Comparison of ENCODE assay signal across 8 cellular contexts in genomic region chr3:100796556-100796955, GRCh38.
DNase-seq lines count a peak whose midpoint lies in the region; ATAC-seq and TF ChIP-seq lines count a peak whose summit lies in the region.

No MANE protein-coding gene starts in this region.

- H3K4me3 ChIP-seq in BJ (ENCODE audit: low read depth, low read length) (no peak overlapping the region), H7 (ENCODE audit: insufficient read depth, low read depth, low read length) (no peak overlapping the region), SU-DHL-6 (ENCODE audit: insufficient read depth, low read length, poor library complexity, severe bottlenecking) (no peak overlapping the region), suprapubic skin (no peak overlapping the region)

- H3K27ac ChIP-seq in SU-DHL-6 (ENCODE audit: low read depth, low read length), result no peak overlapping the region
- no peak overlapping the region for H3K27ac ChIP-seq in suprapubic skin

- H3K9me2 ChIP-seq in SU-DHL-6 (replicated peaks; ENCODE audit: insufficient read depth, low read length), result no peaks in the 10 kb centered on the region

- H2AFZ ChIP-seq in SU-DHL-6 (ENCODE audit: low read depth, low read length, severe bottlenecking), result no peak overlapping the region

- no peak overlapping the region for H3K9ac ChIP-seq in SU-DHL-6 (ENCODE audit: low read length)

- TF ChIP-seq POLR2A in suprapubic skin (IDR thresholded peaks at IDR 0.05), result no peak

- no peak for TF ChIP-seq EP300 in suprapubic skin (IDR thresholded peaks at IDR 0.05)

- no peaks in the 10 kb centered on the region for H3K4me1 ChIP-seq in suprapubic skin

- H3F3A ChIP-seq in SU-DHL-6 (ENCODE audit: insufficient read depth), result no peaks in the 10 kb centered on the region

- POLR2A ChIA-PET in BJ (lab: Charles Lee), result interaction anchor here (0.7 to 0.9 kb wide), 2 partner anchors 392 to 399 kb away, joined by 4 read pairs; no protein-coding TSS in a partner anchor

- H3K4me2 ChIP-seq in SU-DHL-6 (ENCODE audit: low read depth, low read length, poor library complexity, severe bottlenecking), result no peak overlapping the region

- H3K27me3 ChIP-seq in BJ (ENCODE audit: control insufficient read depth, insufficient read depth, low read length) (no peaks in the 10 kb centered on the region), H7 (ENCODE audit: control insufficient read depth, insufficient read depth, low read length) (no peaks in the 10 kb centered on the region), SU-DHL-6 (ENCODE audit: low read length) (no peaks in the 10 kb centered on the region), suprapubic skin (no peaks in the 10 kb centered on the region)

- no peaks in the 10 kb centered on the region for H4K20me1 ChIP-seq in SU-DHL-6 (ENCODE audit: low read depth, low read length)

- H3K79me2 ChIP-seq in SU-DHL-6 (ENCODE audit: insufficient read depth, low read length), result no peaks in the 10 kb centered on the region

- no peak for DNase-seq in BJ (ENCODE audit: low read depth)
- peak; percentile 0 for DNase-seq in H7
- peak; percentile 15 for DNase-seq in iPS-NIHi7 (ENCODE audit: extremely low spot score)
- no peak for DNase-seq in NCI-H1092 (lab: John Stamatoyannopoulos, UW)
- no peak for DNase-seq in suprapubic skin (ENCODE audit: low spot score in 2 of 2)

- CTCF ChIA-PET in BJ (lab: Yijun Ruan, JAX), result interaction anchor here (0.8 to 2.8 kb wide), 13 partner anchors 11 to 539 kb away, joined by 3 to 15 read pairs (median 4); no protein-coding TSS in a partner anchor

- ATAC-seq in HG03565 (IDR thresholded peaks at IDR 0.05; ENCODE audit: unreplicated experiment), result no peak
- no peak for ATAC-seq in GM21576 (IDR thresholded peaks at IDR 0.05; ENCODE audit: unreplicated experiment)

- peak; percentile 39 for TF ChIP-seq CTCF in BJ (IDR thresholded peaks at IDR 0.05; ENCODE audit: insufficient read depth, low read depth, low read length)
- TF ChIP-seq CTCF in SU-DHL-6 (IDR thresholded peaks at IDR 0.05; ENCODE audit: insufficient read depth, low read length, poor library complexity, severe bottlenecking), result peak; percentile 12
- TF ChIP-seq CTCF in suprapubic skin (IDR thresholded peaks at IDR 0.05), result no peak

- H3K9me3 ChIP-seq in SU-DHL-6 (ENCODE audit: insufficient read depth, low read length) (no peaks in the 10 kb centered on the region), suprapubic skin (no peaks in the 10 kb centered on the region)

- H3K36me3 ChIP-seq in BJ (ENCODE audit: control insufficient read depth, insufficient read depth, low read length) (no peaks in the 10 kb centered on the region), H7 (replicated peaks; ENCODE audit: control insufficient read depth, insufficient read depth, low read length) (no peaks in the 10 kb centered on the region), SU-DHL-6 (ENCODE audit: low read length) (no peaks in the 10 kb centered on the region), suprapubic skin (no peaks in the 10 kb centered on the region)

- 39% methylated on average over 2 of the region's 2 CpGs for WGBS in suprapubic skin

Comparison
In these comparisons a context has a peak if more than half of its experiments do, and no peak if none do; other contexts are left out.
1. DNase-seq: peak in H7 (single experiment) and iPS-NIHi7 (single experiment); none in BJ (single experiment), NCI-H1092 (single experiment) and suprapubic skin (0 of 2).
2. CTCF ChIP-seq: peak in BJ (single experiment) and SU-DHL-6 (single experiment); none in suprapubic skin (0 of 2).